ENCODE assay signal across 8 cellular contexts in genomic region chr2:120231974-120232635, GRCh38. TPM values are rescaled to one million over a fixed set of nuclear protein-coding genes. Genes with fewer than 3 reads are reported as not detected.
DNase-seq lines count a peak whose midpoint lies in the region; ATAC-seq lines count a peak whose summit lies in the region.

No MANE protein-coding gene starts in this region.

- intact Hi-C loops in sciatic nerve (cut with DNase I): no loop called here

- ATAC-seq in GM19372 (IDR thresholded peaks at IDR 0.05; ENCODE audit: low read depth, unreplicated experiment) (peak; percentile 88), HG03520 (IDR thresholded peaks at IDR 0.05; ENCODE audit: unreplicated experiment) (peak; percentile 80), sciatic nerve (peak; percentile 81)

- DNase-seq in AG08396 (ENCODE audit: low spot score): peak; percentile 59
- peak; percentile 73 to 74 for DNase-seq in activated CD4-positive, alpha-beta T cell treated with anti-CD3 and anti-CD28 coated beads, Interleukin-2, amount 50 U/mL, for 4 hours
- peak; percentile 32 for DNase-seq in fibroblast of gingiva (ENCODE audit: low read depth)
- no peak for DNase-seq in sciatic nerve (ENCODE audit: low spot score)
- DNase-seq in SKM-1 treated with dmso at 0.1 percent for 144 hours (lab: John Stamatoyannopoulos, UW; ENCODE audit: unreplicated experiment): no peak
- DNase-seq in SW 1271 (lab: John Stamatoyannopoulos, UW): no peak

RNA-seq across cellular contexts. Expression of gene TMEM185B, which starts 8.9 kb away (rescaled TPM):
- 19.9 TPM for total RNA-seq in sciatic nerve

RNA-seq across cellular contexts. Expression of gene RALB, which starts 20.5 kb away (rescaled TPM):
- 52.8 TPM for total RNA-seq in sciatic nerve

Comparison
In these comparisons a context has a peak if more than half of its experiments do, and no peak if none do; other contexts are left out.
1. DNase-seq: peak in AG08396 (single experiment), activated CD4-positive, alpha-beta T cell treated with anti-CD3 and anti-CD28 coated beads, Interleukin-2, amount 50 U/mL, for 4 hours (2 of 2) and fibroblast of gingiva (single experiment); none in sciatic nerve (single experiment), SKM-1 treated with dmso at 0.1 percent for 144 hours (single experiment) and SW 1271 (0 of 2).
2. Peak in every context shown above with its lines, with median percentiles within 50 percentile points of each other: ATAC-seq.